ENCODE assay signal across 1 cellular context in genomic region chr11:113341388-113342165, GRCh38.
TF ChIP-seq lines count a peak whose summit lies in the region.

No MANE protein-coding gene starts in this region.

TF ChIP-seq in GM23338, 12 proteins besides CTCF, POLR2A, EP300 and RAD21 (continued from another document):
- no peak for TF ChIP-seq ETS1 (IDR thresholded peaks at IDR 0.05)
